23 cellular contexts compared by ENCODE assay signal in genomic region chr11:133078012-133078411, GRCh38.
"Had no signal": no experiment of that assay in that cellular context is flagged by ENCODE, and none has a peak within 500 bp of the region (broad histone marks: within the 10 kb centered on the region; RNA-seq: fewer than 3 reads in every experiment).

No MANE protein-coding gene starts in this region.

- H3K27ac ChIP-seq: hepatocyte, left ventricle myocardium inferior, neural progenitor cell, neutrophil, ovary, right atrium auricular region, right lobe of liver, testis, thyroid gland, transverse colon, upper lobe of right lung had no signal

- H3K4me3 Mint-ChIP-seq: mesothelial cell of epicardium; naive B cell; natural killer cell; nephron progenitor cell; neural progenitor cell; stimulated activated memory B cell treated with anti-CD40 and anti-IgM and Interleukin-4, amounts not matched to agents 10 μg/mL and 1 μg/mL and 100 μg/mL, for 72 hours; stimulated activated naive CD8-positive, alpha-beta T cell treated with anti-CD3 and anti-CD28 coated beads, Interleukin-15, amount 100 ng/mL, for 72 hours had no signal

- H3K36me3 Mint-ChIP-seq: mesothelial cell of epicardium; naive B cell; natural killer cell; neural progenitor cell; stimulated activated memory B cell treated with anti-CD40 and anti-IgM and Interleukin-4, amounts not matched to agents 10 μg/mL and 1 μg/mL and 100 μg/mL, for 72 hours had no signal

- H3K4me1 Mint-ChIP-seq: mesothelial cell of epicardium; nephron progenitor cell; neural progenitor cell; stimulated activated naive CD8-positive, alpha-beta T cell treated with anti-CD3 and anti-CD28 coated beads, Interleukin-15, amount 100 ng/mL, for 72 hours had no signal

- H3K4me3 ChIP-seq: hepatocyte, left ventricle myocardium inferior, lung, neural progenitor cell, ovary, right atrium auricular region, right lobe of liver, smooth muscle cell, testis, thyroid gland, transverse colon, upper lobe of right lung had no signal

- H3K4me2 ChIP-seq: neural progenitor cell, smooth muscle cell had no signal

- H3K4me1 ChIP-seq: neural progenitor cell, right atrium auricular region, right lobe of liver, testis had no signal

- H2AFZ ChIP-seq: hepatocyte, neural progenitor cell had no signal

- H3K27ac Mint-ChIP-seq: mesothelial cell of epicardium; naive B cell; natural killer cell; nephron progenitor cell; neural progenitor cell; progenitor cell of endocrine pancreas; stimulated activated memory B cell treated with anti-CD40 and anti-IgM and Interleukin-4, amounts not matched to agents 10 μg/mL and 1 μg/mL and 100 μg/mL, for 72 hours; stimulated activated naive CD8-positive, alpha-beta T cell treated with anti-CD3 and anti-CD28 coated beads, Interleukin-15, amount 100 ng/mL, for 72 hours had no signal

- H3K9me3 ChIP-seq: left ventricle myocardium inferior, neutrophil, ovary, right atrium auricular region, right lobe of liver, testis, thyroid gland, transverse colon, upper lobe of right lung had no signal

- H3K36me3 ChIP-seq: left ventricle myocardium inferior, neural progenitor cell, neutrophil, ovary, right atrium auricular region, right lobe of liver, thyroid gland, transverse colon, upper lobe of right lung had no signal

- H3K27me3 ChIP-seq: ovary, right atrium auricular region, right lobe of liver, testis, thyroid gland had no signal

- H3K9ac ChIP-seq: neural progenitor cell had no signal

- FAIRE-seq: urothelium cell line had no signal

- H3K9me3 Mint-ChIP-seq: mesothelial cell of epicardium; natural killer cell; nephron progenitor cell; neural progenitor cell; stimulated activated memory B cell treated with anti-CD40 and anti-IgM and Interleukin-4, amounts not matched to agents 10 μg/mL and 1 μg/mL and 100 μg/mL, for 72 hours; stimulated activated naive CD8-positive, alpha-beta T cell treated with anti-CD3 and anti-CD28 coated beads, Interleukin-15, amount 100 ng/mL, for 72 hours had no signal

- DNase-seq: left ventricle myocardium inferior; naive B cell; natural killer cell; ovary; right lobe of liver; stimulated activated CD4-positive, alpha-beta T cell treated with anti-CD3 and anti-CD28 coated beads, Interleukin-4, amount 100 ng/mL, for 4 hours; stimulated activated naive CD4-positive, alpha-beta T cell treated with Interleukin-2 at 50 U/mL for 16 hours; upper lobe of right lung had no signal

- H3K79me2 ChIP-seq: hepatocyte had no signal
